ENCODE assay signal across 8 cellular contexts in genomic region chr6:158560787-158561246, GRCh38. TPM values are rescaled to one million over a fixed set of nuclear protein-coding genes. Genes with fewer than 3 reads are reported as not detected.
DNase-seq lines count a peak whose midpoint lies in the region; ATAC-seq lines count a peak whose summit lies in the region.

No MANE protein-coding gene starts in this region.

- peaks cover 31% of the 10 kb centered on the region for H3K4me1 ChIP-seq in effector memory CD4-positive, alpha-beta T cell (ENCODE audit: control insufficient read depth, insufficient read depth, low read length, poor library complexity, severe bottlenecking)
- H3K4me1 ChIP-seq in muscle layer of duodenum (ENCODE audit: control insufficient read depth in 1 of 2, insufficient read depth in 2 of 2, low read length in 2 of 2) = peaks cover 6 to 13% of the 10 kb centered on the region in 2 donors

- peak; percentile 67 for DNase-seq in activated CD8-positive, alpha-beta memory T cell treated with anti-CD3 and anti-CD28 coated beads for 24 hours
- DNase-seq in activated CD8-positive, alpha-beta memory T cell treated with anti-CD3 and anti-CD28 coated beads, Interleukin-2, amount 50 U/mL, for 4 hours = no peak
- DNase-seq in RKO (ENCODE audit: low spot score) (peak; percentile 25), NCI-H2107 treated with DMSO at 0.1 percent for 48 hours (lab: John Stamatoyannopoulos, UW; ENCODE audit: unreplicated experiment) (no peak), cerebellum (ENCODE audit: low spot score) (no peak)
- DNase-seq in effector memory CD4-positive, alpha-beta T cell = no peak

- no peaks in the 10 kb centered on the region for H3K9me3 ChIP-seq in effector memory CD4-positive, alpha-beta T cell (ENCODE audit: control insufficient read depth, low read length)
- no peaks in the 10 kb centered on the region for H3K9me3 ChIP-seq in muscle layer of duodenum (ENCODE audit: control insufficient read depth in 1 of 2, low read length in 2 of 2)

- no peaks in the 10 kb centered on the region for H3K27me3 ChIP-seq in effector memory CD4-positive, alpha-beta T cell (replicated peaks; ENCODE audit: control insufficient read depth, insufficient read depth, low read length, poor library complexity, severe bottlenecking)
- H3K27me3 ChIP-seq in muscle layer of duodenum (ENCODE audit: low read depth, low read length) = no peaks in the 10 kb centered on the region

- no peak for ATAC-seq in HG03196 (IDR thresholded peaks at IDR 0.05; ENCODE audit: unreplicated experiment)

- H3K27ac ChIP-seq in effector memory CD4-positive, alpha-beta T cell (ENCODE audit: insufficient read depth, low read length, poor library complexity, severe bottlenecking) = peak overlapping the region; percentile 78
- no peak overlapping the region for H3K27ac ChIP-seq in muscle layer of duodenum (ENCODE audit: low read length)

- H3K36me3 ChIP-seq in effector memory CD4-positive, alpha-beta T cell (ENCODE audit: control insufficient read depth, insufficient read depth, low read length) = no peaks in the 10 kb centered on the region
- no peaks in the 10 kb centered on the region for H3K36me3 ChIP-seq in muscle layer of duodenum (ENCODE audit: control insufficient read depth in 1 of 2, insufficient read depth in 2 of 2, low read length in 2 of 2)

- peak overlapping the region; percentile 82 for H3K4me3 ChIP-seq in effector memory CD4-positive, alpha-beta T cell (ENCODE audit: insufficient read depth, low read depth, low read length, poor library complexity, severe bottlenecking)
- H3K4me3 ChIP-seq in muscle layer of duodenum (ENCODE audit: low read depth in 1 of 2, low read length in 2 of 2) = peak overlapping the region; percentile 84 to 88

RNA-seq across cellular contexts. Expression of gene TMEM181, which starts 0.9 kb away (rescaled TPM):
- 45.4 TPM for total RNA-seq in cerebellum

Comparison
In these comparisons a context has a peak if more than half of its experiments do, and no peak if none do; other contexts are left out.
1. DNase-seq: peak in activated CD8-positive, alpha-beta memory T cell treated with anti-CD3 and anti-CD28 coated beads for 24 hours (single experiment) and RKO (single experiment); none in activated CD8-positive, alpha-beta memory T cell treated with anti-CD3 and anti-CD28 coated beads, Interleukin-2, amount 50 U/mL, for 4 hours (single experiment), effector memory CD4-positive, alpha-beta T cell (0 of 3), NCI-H2107 treated with DMSO at 0.1 percent for 48 hours (single experiment) and cerebellum (single experiment).